8 cellular contexts compared by ENCODE assay signal in genomic region chr7:23531794-23532489, GRCh38. TPM values are rescaled to one million over a fixed set of nuclear protein-coding genes. Genes with fewer than 3 reads are reported as not detected.
DNase-seq lines count a peak whose midpoint lies in the region; ATAC-seq and TF ChIP-seq lines count a peak whose summit lies in the region.

TRA2A (minus strand) TSS chr7:23531981; CDS start chr7:23531824, 157 bp downstream.

- H3K4me1 ChIP-seq in ES-I3 (ENCODE audit: insufficient read depth, low read length) (peaks cover 12% of the 10 kb centered on the region; the same call in 1 of the 2 replicates), H9 (ENCODE audit: insufficient read depth, low read length) (peaks cover 2% of the 10 kb centered on the region; the same call in 1 of the 2 replicates)

- H3K27ac Mint-ChIP-seq in H9: peak within 1 kb of the TSS; percentile 100
- peak within 1 kb of the TSS; percentile 99 to 100 for H3K27ac Mint-ChIP-seq in natural killer cell

- H3K79me2 ChIP-seq in H9 (ENCODE audit: insufficient read depth, low read length): peaks cover 42% of the 10 kb centered on the region

- H3K56ac ChIP-seq in H9 (ENCODE audit: insufficient read length, low read depth, low read length): peak within 1 kb of the TSS; percentile 84

- peak within 1 kb of the TSS; percentile 92 for H2BK5ac ChIP-seq in H9 (ENCODE audit: insufficient read length, low read length)

- H4K5ac ChIP-seq in H9 (ENCODE audit: insufficient read length, low read depth, low read length): peak within 1 kb of the TSS; percentile 95

- peaks cover 2% of the 10 kb centered on the region for H3K27me3 Mint-ChIP-seq in H9 (ENCODE audit: low read depth)
- H3K27me3 Mint-ChIP-seq in natural killer cell (ENCODE audit: low read depth in 2 of 2): no peaks in the 10 kb centered on the region

- peak within 1 kb of the TSS; percentile 63 for H3K4me2 ChIP-seq in H9 (ENCODE audit: insufficient read depth, insufficient read length, low read length)

- peak within 1 kb of the TSS; percentile 99 for H4K8ac ChIP-seq in H9 (replicated peaks; ENCODE audit: insufficient read length, low read depth, low read length)

- peak within 1 kb of the TSS; percentile 99 for H3K4me3 ChIP-seq in fibroblast of mammary gland (ENCODE audit: control insufficient read depth, low read depth, low read length)

- H3K4ac ChIP-seq in H9 (ENCODE audit: low read depth, low read length): peak within 1 kb of the TSS; percentile 73

- no peaks in the 10 kb centered on the region for H3K36me3 ChIP-seq in ES-I3 (ENCODE audit: insufficient read depth, low read length)

- H3K4me3 Mint-ChIP-seq in H9 (peak within 1 kb of the TSS; percentile 89 to 99), natural killer cell (peak within 1 kb of the TSS; percentile 100)

- H3K27me3 ChIP-seq in H9 (ENCODE audit: insufficient read depth, low read length): no peaks in the 10 kb centered on the region

- H2BK20ac ChIP-seq in H9 (ENCODE audit: low read depth, low read length, poor library complexity, severe bottlenecking): no peak within 1 kb of the TSS

- TF ChIP-seq CTCF in H9 (conservative IDR thresholded peaks at IDR 0.05) (no peak), fibroblast of mammary gland (conservative IDR thresholded peaks at IDR 0.05; ENCODE audit: control insufficient read depth, insufficient read depth, low read depth, low read length) (no peak), natural killer cell (IDR thresholded peaks at IDR 0.05) (no peak)

- peak within 1 kb of the TSS; percentile 100 for H3K9ac ChIP-seq in ES-I3 (ENCODE audit: low read depth, low read length)
- H3K9ac ChIP-seq in H9 (ENCODE audit: extremely low read depth, insufficient read length, low read length): peak within 1 kb of the TSS; percentile 99

- DNase-seq in H9 (peak; percentile 96), M059J (ENCODE audit: low read depth) (peak; percentile 95), fibroblast of mammary gland (ENCODE audit: low read depth) (peak; percentile 92), natural killer cell (peak; percentile 98)
- DNase-seq in activated T-helper 9 cell treated with anti-CD3 and anti-CD28 coated beads, Interleukin-2, amount 50 U/mL, for 16 hours (ENCODE audit: low read depth): peak; percentile 96
- peak; percentile 91 to 96 (median 93) for DNase-seq in stimulated activated naive CD4-positive, alpha-beta T cell (lab: John Stamatoyannopoulos, UW)

- no peaks in the 10 kb centered on the region for H3K79me1 ChIP-seq in H9 (ENCODE audit: insufficient read depth, low read depth, low read length, poor library complexity, severe bottlenecking)

- peak; percentile 99 for TF ChIP-seq POLR2A in Raji (IDR thresholded peaks at IDR 0.05; ENCODE audit: insufficient read depth, low read depth, low read length)

- peak within 1 kb of the TSS; percentile 100 for H3K18ac ChIP-seq in H9 (ENCODE audit: insufficient read length, low read depth, low read length)

- peak within 1 kb of the TSS; percentile 91 for H2AK5ac ChIP-seq in H9 (ENCODE audit: insufficient read length, low read length)

- H4K20me1 ChIP-seq in H9 (ENCODE audit: control insufficient read depth, insufficient read depth, insufficient read length): no peaks in the 10 kb centered on the region

- peak within 1 kb of the TSS; percentile 93 for H3T11ph ChIP-seq in H9 (ENCODE audit: low read length)

- H3K36me3 Mint-ChIP-seq in H9 (ENCODE audit: insufficient read depth in 1 of 3, low read depth in 3 of 3): peaks cover 11 to 33% (median 31%) of the 10 kb centered on the region in 3 experiments
- H3K36me3 Mint-ChIP-seq in natural killer cell: no peaks in the 10 kb centered on the region

- peak within 1 kb of the TSS; percentile 99 for H4K91ac ChIP-seq in H9 (ENCODE audit: insufficient read length, low read depth, low read length)

- peak within 1 kb of the TSS; percentile 98 for H2BK120ac ChIP-seq in H9 (ENCODE audit: low read depth, low read length, poor library complexity, severe bottlenecking)

- H3K23ac ChIP-seq in H9 (ENCODE audit: insufficient read length, low read depth, low read length): no peak within 1 kb of the TSS

- ATAC-seq in natural killer cell: peak; percentile 82 to 97 (median 90)

- H3K14ac ChIP-seq in H9 (ENCODE audit: insufficient read depth, low read length): peak within 1 kb of the TSS; percentile 100

- H3K9me3 Mint-ChIP-seq in H9 (peaks cover 0 to 3% of the 10 kb centered on the region in 2 experiments; a peak in 2 of 5 replicates), natural killer cell (no peaks in the 10 kb centered on the region)

- H3K9me3 ChIP-seq in ES-I3 (ENCODE audit: control insufficient read depth, insufficient read depth, low read length) (no peaks in the 10 kb centered on the region), H9 (ENCODE audit: control insufficient read depth, low read depth, low read length) (no peaks in the 10 kb centered on the region)

- no peaks in the 10 kb centered on the region for H3K23me2 ChIP-seq in H9 (ENCODE audit: insufficient read length, low read depth, low read length, poor library complexity, severe bottlenecking)

- H3K4me1 Mint-ChIP-seq in H9 (peaks cover 39 to 48% of the 10 kb centered on the region in 2 experiments), natural killer cell (peaks cover 46 to 52% of the 10 kb centered on the region in 2 donors)

- WGBS in H9 (ENCODE audit: extremely low coverage, insufficient read length, low lambda C conversion rate): no CpG with 5 or more reads among the region's 50 CpGs

- peak within 1 kb of the TSS; percentile 26 for H2BK12ac ChIP-seq in H9 (ENCODE audit: insufficient read length, low read depth, low read length)

- no peak within 1 kb of the TSS for H2BK15ac ChIP-seq in H9 (ENCODE audit: low read depth, low read length)

- no peak within 1 kb of the TSS for H2AFZ ChIP-seq in H9 (ENCODE audit: low read length)

- peak within 1 kb of the TSS; percentile 48 for H3K27ac ChIP-seq in H9 (ENCODE audit: insufficient read length, low read depth, low read length)

- intact Hi-C loops in natural killer cell (cut with micrococcal nuclease): loop anchor here (1.0 to 10.0 kb wide), 3 partner anchors 15 to 517 kb away; partner anchors contain the start of genes HYCC1 and MALSU1

RNA-seq across cellular contexts. Expression of gene TRA2A, which starts in this region (rescaled TPM):
- 164 and 169 TPM in 2 replicates for total RNA-seq in H9 (2021)
- 27.5 and 31.6 TPM in 2 replicates for total RNA-seq in M059J (2014; rRNA removed; shearing (Covaris generic))
- total RNA-seq in natural killer cell: 100 to 1,000 TPM; 269 to 385 (median 324) TPM

Comparison
In these comparisons a context has a peak if more than half of its experiments do, and no peak if none do; other contexts are left out.
1. Peak in every context shown above with its lines: DNase-seq, ATAC-seq, H3K4me3 ChIP-seq and H3K27ac ChIP-seq.